Comparison of ENCODE assay signal across 27 cellular contexts in the genomic region with DNA sequence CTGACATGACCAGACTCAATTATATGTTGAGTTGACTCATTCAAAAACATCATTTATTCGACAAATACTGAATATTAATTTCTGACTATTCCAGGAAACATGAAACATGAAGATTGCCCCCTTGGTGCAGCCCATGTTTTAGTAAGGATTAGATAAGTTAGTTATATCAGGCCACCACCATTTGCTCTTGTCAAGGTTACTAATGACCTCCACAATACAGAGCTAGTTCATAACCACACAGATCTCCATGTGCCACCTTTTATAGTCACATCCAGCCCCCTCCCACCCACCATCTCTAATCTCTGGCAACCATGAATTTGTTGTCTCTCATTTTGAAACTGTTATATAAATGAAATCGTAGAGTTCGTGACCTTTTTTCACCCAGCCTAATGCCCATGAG.
"Had no signal": no experiment of that assay in that cellular context is flagged by ENCODE, and none has a peak within 500 bp of the region (broad histone marks: within the 10 kb centered on the region; RNA-seq: fewer than 3 reads in every experiment).

No MANE protein-coding gene starts in this region.

- H3K9me3 ChIP-seq: adrenal gland, breast epithelium had no signal

- H3K9me3 Mint-ChIP-seq: activated naive CD4-positive, alpha-beta T cell treated with anti-CD3 and anti-CD28 coated beads, Interleukin-2, amount 10 ng/mL, durations not matched to agents 7 days and 5 days; activated naive CD8-positive, alpha-beta T cell treated with anti-CD3 and anti-CD28 coated beads for 36 hours; activated T-helper 2 cell treated with anti-CD3 and anti-CD28 coated beads, Interferon-gamma antibody, Interleukin-2, Interleukin-4, amounts not matched to agents 10 μg/mL and 5 μg/mL and 100 μg/mL, durations not matched to agents 14 hours and 24 hours and 36 hours; WTC11 had no signal

- H2AFZ ChIP-seq: PC-9 had no signal

- H3K27me3 Mint-ChIP-seq: activated naive CD4-positive, alpha-beta T cell treated with anti-CD3 and anti-CD28 coated beads, Interleukin-2, amount 10 ng/mL, durations not matched to agents 7 days and 5 days; activated naive CD8-positive, alpha-beta T cell treated with anti-CD3 and anti-CD28 coated beads for 36 hours; T-helper 17 cell had no signal

- H3K4me3 ChIP-seq: adrenal gland, breast epithelium, PC-9 had no signal

- H3K27ac Mint-ChIP-seq: activated CD8-positive, alpha-beta T cell treated with anti-CD3 and anti-CD28 coated beads, Interleukin-2, amount 10 ng/mL, durations not matched to agents 7 days and 5 days; activated naive CD4-positive, alpha-beta T cell treated with anti-CD3 and anti-CD28 coated beads, Interleukin-2, amount 10 ng/mL, durations not matched to agents 7 days and 5 days; activated T-helper 2 cell treated with anti-CD3 and anti-CD28 coated beads, Interferon-gamma antibody, Interleukin-2, Interleukin-4, amounts not matched to agents 10 μg/mL and 5 μg/mL and 100 μg/mL, durations not matched to agents 14 hours and 24 hours and 36 hours had no signal

- DNase-seq: activated CD4-positive, alpha-beta T cell treated with anti-CD3 and anti-CD28 coated beads for 48 hours; activated CD4-positive, alpha-beta T cell treated with anti-CD3 and anti-CD28 coated beads, Interleukin-2, amount 50 U/mL, for 4 hours; activated CD4-positive, CD25-positive, alpha-beta regulatory T cell treated with anti-CD3 and anti-CD28 coated beads, Interleukin-2, amount 50 U/mL, for 72 hours; activated CD8-positive, alpha-beta memory T cell treated with anti-CD3 and anti-CD28 coated beads, Interleukin-2, amount 50 U/mL, for 48 hours; activated CD8-positive, alpha-beta T cell treated with anti-CD3 and anti-CD28 coated beads, Interleukin-2, amount 10 ng/mL, durations not matched to agents 7 days and 5 days; activated gamma-delta T cell treated with Interleukin-2 at 50 U/mL for 16 hours; activated naive CD4-positive, alpha-beta T cell treated with anti-CD3 and anti-CD28 coated beads, Interleukin-2, amount 10 ng/mL, durations not matched to agents 7 days and 5 days; activated naive CD8-positive, alpha-beta T cell treated with anti-CD3 and anti-CD28 coated beads for 36 hours; activated T-cell treated with anti-CD3 and anti-CD28 coated beads, Interleukin-2, amount 50 U/mL, for 1 hour; anterior cingulate cortex; caudate nucleus; Kasumi-1; KBM-7; NCI-H146; NCI-H187 treated with DMSO at 0.1 percent for 48 hours; NCI-H2081 treated with DMSO at 0.1 percent for 48 hours; NCI-H446; NCI-H524; PC-9; SHP77 treated with DMSO at 0.1 percent for 48 hours; T-helper 17 cell; T-helper 9 cell had no signal

- H3K4me3 Mint-ChIP-seq: activated CD8-positive, alpha-beta T cell treated with anti-CD3 and anti-CD28 coated beads, Interleukin-2, amount 10 ng/mL, durations not matched to agents 7 days and 5 days; activated naive CD4-positive, alpha-beta T cell treated with anti-CD3 and anti-CD28 coated beads, Interleukin-2, amount 10 ng/mL, durations not matched to agents 7 days and 5 days; activated naive CD8-positive, alpha-beta T cell treated with anti-CD3 and anti-CD28 coated beads for 36 hours; T-helper 17 cell; WTC11 had no signal

- H3K36me3 ChIP-seq: breast epithelium had no signal

- H3K27ac ChIP-seq: adrenal gland, breast epithelium, PC-9 had no signal

- H3K4me1 ChIP-seq: breast epithelium had no signal

- H3K4me2 ChIP-seq: PC-9 had no signal

- H3K27me3 ChIP-seq: adrenal gland, breast epithelium had no signal

- FAIRE-seq: TTC549 had no signal

- ATAC-seq: activated CD8-positive, alpha-beta T cell treated with anti-CD3 and anti-CD28 coated beads, Interleukin-2, amount 10 ng/mL, durations not matched to agents 7 days and 5 days; T-helper 17 cell; WTC11 had no signal
